ENCODE assay signal across 33 cellular contexts in genomic region chr15:74024687-74025086, GRCh38. TPM values are rescaled to one million over a fixed set of nuclear protein-coding genes. Genes with fewer than 3 reads are reported as not detected.
DNase-seq lines count a peak whose midpoint lies in the region; ATAC-seq, FAIRE-seq and TF ChIP-seq lines count a peak whose summit lies in the region.
"Had no signal": no experiment of that assay in that cellular context is flagged by ENCODE, and none has a peak within 500 bp of the region (broad histone marks: within the 10 kb centered on the region; RNA-seq: fewer than 3 reads in every experiment).

No MANE protein-coding gene starts in this region.

- TF ChIP-seq CTCF in left ventricle myocardium inferior (IDR thresholded peaks at IDR 0.05; ENCODE audit: borderline replicate concordance) = no peak
- TF ChIP-seq CTCF in H1 (IDR thresholded peaks at IDR 0.05; ENCODE audit: control extremely low read depth in 1 of 3, insufficient read depth in 1 of 3, low read depth in 1 of 3, low read length in 3 of 3) = no peak

- no peak for TF ChIP-seq EP300 in H1 (IDR thresholded peaks at IDR 0.05; ENCODE audit: borderline replicate concordance in 1 of 2, low read depth in 2 of 2, low read length in 2 of 2)

- H4K5ac ChIP-seq in H1 (ENCODE audit: insufficient read length, low read depth, low read length) = no peak overlapping the region

- POLR2A ChIA-PET in H1 (lab: Charles Lee; ENCODE audit: partially characterized antibody) = no interaction called here

- H3K27me3 ChIP-seq in left ventricle myocardium inferior (ENCODE audit: low read depth) (no peaks in the 10 kb centered on the region), H1 (replicated peaks in 1 of 4; ENCODE audit: control insufficient read depth in 3 of 4, extremely low read depth in 1 of 4, insufficient read depth in 3 of 4, low read length in 3 of 4) (no peaks in the 10 kb centered on the region), rectal smooth muscle tissue (ENCODE audit: control insufficient read depth, insufficient read depth, low read length) (no peaks in the 10 kb centered on the region), small intestine (ENCODE audit: control insufficient read depth in 2 of 2, insufficient read depth in 2 of 2, low read length in 2 of 2) (no peaks in the 10 kb centered on the region)
- H3K27me3 ChIP-seq: BE2C, upper lobe of left lung had no signal

- H4K20me1 ChIP-seq in H1 (replicated peaks in 1 of 2; ENCODE audit: control insufficient read depth in 1 of 2, insufficient read depth in 2 of 2, low read length in 2 of 2) = peaks cover 0 to 5% of the 10 kb centered on the region in 2 experiments

- no peaks in the 10 kb centered on the region for H3K9me3 ChIP-seq in left ventricle myocardium inferior (replicated peaks)
- no peaks in the 10 kb centered on the region for H3K9me3 ChIP-seq in H1 (ENCODE audit: insufficient read depth in 2 of 2, low read depth in 1 of 2, low read length in 1 of 2)
- no peaks in the 10 kb centered on the region for H3K9me3 ChIP-seq in small intestine (ENCODE audit: control insufficient read depth, low read depth)
- H3K9me3 ChIP-seq: BE2C, prostate gland, SK-N-SH, upper lobe of left lung had no signal

- no peak overlapping the region for H2BK5ac ChIP-seq in H1 (ENCODE audit: low read depth, low read length)

- intact Hi-C loops in left ventricle myocardium inferior (cut with micrococcal nuclease) (no loop called here), left ventricle myocardium superior (cut with micrococcal nuclease) (loop anchor here (10.0 kb wide), 1 partner anchor 50 kb away; no protein-coding TSS in a partner anchor)

- H4K91ac ChIP-seq in H1 (replicated peaks; ENCODE audit: insufficient read length, low read length) = no peak overlapping the region

- no peak overlapping the region for H3K56ac ChIP-seq in H1 (replicated peaks; ENCODE audit: insufficient read length, low read depth, low read length)

- H3K9ac ChIP-seq in H1 (replicated peaks in 1 of 4; ENCODE audit: extremely low read depth in 1 of 4, low read depth in 3 of 4, low read length in 3 of 4) = no peak overlapping the region
- H3K9ac ChIP-seq in rectal smooth muscle tissue (ENCODE audit: low read length) = no peak overlapping the region
- H3K9ac ChIP-seq: SK-N-SH had no signal

- no peaks in the 10 kb centered on the region for H3K79me2 ChIP-seq in H1 (ENCODE audit: control insufficient read depth in 1 of 2, insufficient read depth in 2 of 2, low read length in 2 of 2)

- DNase-seq in left ventricle myocardium inferior = no peak
- no peak for DNase-seq in left ventricle myocardium superior
- DNase-seq in H1 (ENCODE audit: low read depth in 1 of 2, low spot score in 2 of 2) = no peak
- no peak for DNase-seq in epidermal melanocyte (ENCODE audit: insufficient read length, low spot score)
- no peak for DNase-seq in small intestine
- DNase-seq: activated CD4-positive, alpha-beta T cell treated with anti-CD3 and anti-CD28 coated beads, Interleukin-2, amount 50 U/mL, for 48 hours; activated naive CD4-positive, alpha-beta T cell treated with anti-CD3 and anti-CD28 coated beads, Interleukin-2, amount 50 U/mL, for 16 hours; activated T-cell treated with anti-CD3 and anti-CD28 coated beads, Interleukin-2, amount 50 U/mL, for 48 hours; BE2C; H9; hypothalamus; Karpas-422; left colon; NCI-H1417 treated with DMSO at 0.1 percent for 48 hours; NCI-H2081; NCI-H526 treated with DMSO at 0.1 percent for 48 hours; NK-92 treated with Interleukin-12 subunit alpha and Interleukin-12 subunit beta, amount 100 ng/mL, for 24 hours; nucleus accumbens; PC-3; SK-N-SH; stimulated activated CD4-positive, alpha-beta T cell treated with anti-CD3 and anti-CD28 coated beads, Interleukin-15, amount 100 ng/mL, for 24 hours; upper lobe of left lung had no signal

- no peak overlapping the region for H3K18ac ChIP-seq in H1 (ENCODE audit: extremely low read depth, low read length)

- H3K4me1 ChIP-seq in left ventricle myocardium inferior (peaks cover 57% of the 10 kb centered on the region), H1 (replicated peaks in 1 of 4; ENCODE audit: control insufficient read depth in 3 of 4, insufficient read depth in 4 of 4, low read length in 3 of 4) (no peaks in the 10 kb centered on the region), rectal smooth muscle tissue (ENCODE audit: control insufficient read depth, insufficient read depth, low read length) (peaks cover 20% of the 10 kb centered on the region), small intestine (ENCODE audit: control insufficient read depth in 2 of 2, insufficient read depth in 1 of 2, low read depth in 1 of 2, low read length in 1 of 2) (no peaks in the 10 kb centered on the region)
- H3K4me1 ChIP-seq: BE2C had no signal

- 78% methylated on average over 2 of the region's 2 CpGs; no CpG with 5 or more reads in 1 of the 2 experiments for WGBS in H1 (ENCODE audit: extremely low coverage in 1 of 2, insufficient coverage in 1 of 2, insufficient read length in 1 of 2, insufficient replicate concordance in 2 of 2, low coverage in 1 of 2, low lambda C conversion rate in 2 of 2, missing lambda C conversion rate in 1 of 2), 2 experiments
- 32 to 79% (median 49%) methylated on average over 2 of the region's 2 CpGs for WGBS in small intestine, 3 donors

- H2AFZ ChIP-seq in H1 (ENCODE audit: low read length) = no peak overlapping the region

- no peak overlapping the region for H2BK120ac ChIP-seq in H1 (replicated peaks; ENCODE audit: low read depth, low read length)

- no peak overlapping the region for H2BK15ac ChIP-seq in H1 (ENCODE audit: low read length)

- CTCF ChIA-PET in H1 (lab: Charles Lee; ENCODE audit: partially characterized antibody) = interaction anchor here (0.9 to 4.5 kb wide), 8 partner anchors 9 to 76 kb away, joined by 3 to 32 read pairs (median 6); partner anchors contain the start of gene PML

- no peak overlapping the region for H2BK20ac ChIP-seq in H1 (ENCODE audit: low read length)

- H3K14ac ChIP-seq in H1 (ENCODE audit: insufficient read length) = no peak overlapping the region

- no peak for TF ChIP-seq POLR2A in H1 (IDR thresholded peaks at IDR 0.05; ENCODE audit: control extremely low read depth in 1 of 2, low read depth in 2 of 2, low read length in 2 of 2)

- H3K27ac ChIP-seq in left ventricle myocardium inferior (replicated peaks) (peak overlapping the region; percentile 52), H1 (ENCODE audit: low read depth, low read length) (no peak overlapping the region), rectal smooth muscle tissue (ENCODE audit: low read depth, low read length) (peak overlapping the region; percentile 34), small intestine (ENCODE audit: low read depth in 1 of 2, low read length in 1 of 2) (no peak overlapping the region)
- H3K27ac ChIP-seq: epithelial cell of prostate had no signal

- ATAC-seq in left ventricle myocardium superior = no peak
- ATAC-seq in GM18498 (IDR thresholded peaks at IDR 0.05; ENCODE audit: unreplicated experiment) = no peak
- ATAC-seq: activated CD4-positive, CD25-positive, alpha-beta regulatory T cell treated with anti-CD3 and anti-CD28 coated beads, Interleukin-2, amount 50 U/mL, for 24 hours; GM12878; HepG2; left colon; PC-3; stimulated activated memory B cell treated with anti-CD40 and anti-IgM and Interleukin-4, amounts not matched to agents 10 μg/mL and 1 μg/mL and 100 μg/mL, for 72 hours had no signal

- peaks cover 63% of the 10 kb centered on the region for H3K36me3 ChIP-seq in left ventricle myocardium inferior
- H3K36me3 ChIP-seq in H1 (ENCODE audit: control insufficient read depth in 2 of 4, insufficient read depth in 4 of 4, low read length in 3 of 4) = peaks cover 0 to 11% (median 5%) of the 10 kb centered on the region in 4 experiments; a peak in 6 of 8 replicates
- peaks cover 23% of the 10 kb centered on the region for H3K36me3 ChIP-seq in rectal smooth muscle tissue (ENCODE audit: control insufficient read depth, insufficient read depth, low read length)
- peaks cover 13 to 25% of the 10 kb centered on the region in 2 donors for H3K36me3 ChIP-seq in small intestine (ENCODE audit: control insufficient read depth in 2 of 2, insufficient read depth in 2 of 2, low read length in 2 of 2)

- peak overlapping the region; percentile 35; the same call in 1 of the 2 replicates for H4K8ac ChIP-seq in H1 (ENCODE audit: extremely low read depth, insufficient read depth, low read length)

- H3K79me1 ChIP-seq in H1 (ENCODE audit: low read depth, low read length) = no peaks in the 10 kb centered on the region

- no peak overlapping the region for H3K4me3 ChIP-seq in left ventricle myocardium inferior
- no peak overlapping the region for H3K4me3 ChIP-seq in H1 (ENCODE audit: extremely low read depth in 1 of 4, insufficient read depth in 2 of 4, low read depth in 3 of 4, low read length in 4 of 4)
- H3K4me3 ChIP-seq in rectal smooth muscle tissue (ENCODE audit: low read length) = no peak overlapping the region
- H3K4me3 ChIP-seq in small intestine (ENCODE audit: low read depth in 1 of 2, low read length in 2 of 2) = no peak overlapping the region
- H3K4me3 ChIP-seq: GM12878, prostate gland, upper lobe of left lung had no signal

- no peak for FAIRE-seq in H1 (lab: Jason Lieb, UNC)
- FAIRE-seq in small intestine (lab: Jason Lieb, UNC) = no peak
- FAIRE-seq: GM12878, HepG2, TTC549 had no signal

- no peak overlapping the region for H3K4me2 ChIP-seq in H1 (ENCODE audit: insufficient read depth in 1 of 2, low read depth in 2 of 2, low read length in 2 of 2)
- H3K4me2 ChIP-seq: SK-N-SH had no signal

- TF ChIP-seq RAD21 in H1 (IDR thresholded peaks at IDR 0.05 in 1 of 2, conservative IDR thresholded peaks at IDR 0.05 in 1 of 2; ENCODE audit: low read depth in 2 of 2, low read length in 2 of 2) = no peak

- H3K23me2 ChIP-seq in H1 (ENCODE audit: low read depth, low read length) = no peaks in the 10 kb centered on the region

- H2AK5ac ChIP-seq in H1 (ENCODE audit: low read depth, low read length) = no peak overlapping the region

- no peak overlapping the region for H3K4ac ChIP-seq in H1 (replicated peaks; ENCODE audit: insufficient read length, low read depth, low read length)

- H2BK12ac ChIP-seq in H1 (ENCODE audit: low read depth, low read length) = no peak overlapping the region

- no peak overlapping the region for H3K23ac ChIP-seq in H1 (ENCODE audit: insufficient read length)

RNA-seq across cellular contexts. Expression of gene PML, which starts 30.2 kb away (rescaled TPM):
- 19.1 TPM for total RNA-seq in left ventricle myocardium inferior
- 20.8 TPM for total RNA-seq in left ventricle myocardium superior
- 30.3 and 31.2 TPM in 2 replicates for total RNA-seq in H1 (2021; fragmentation: NEBNext Ultra II Directional; extraction: Animal tissue kit (Norgen Biotek cat#: 25700))
- 14.9 and 30.4 TPM in 2 replicates for polyA plus RNA-seq in H1 (2011; rRNA removed)
- 12.2 TPM for polyA plus RNA-seq in H1 (2011; cell fraction: cytosol; rRNA removed)
- polyA plus RNA-seq in H1 (2011; cell fraction: nucleus; rRNA removed) = 26.0 TPM
- 25.9 to 33.8 TPM (median 31.4 TPM) in 4 replicates for polyA plus RNA-seq in H1 (2012, experiment 1 of 2)
- 33.5 TPM for polyA plus RNA-seq in H1 (2012, experiment 2 of 2)
- polyA plus RNA-seq in H1 (2013, experiment 1 of 2) = 25.2 TPM
- 25.0 TPM for polyA plus RNA-seq in H1 (2013, experiment 2 of 2)
- 12.2 and 13.9 TPM in 2 replicates for polyA minus RNA-seq in H1 (2011; rRNA and poly(A)+ RNA removed)
- polyA minus RNA-seq in H1 (2011; cell fraction: cytosol; rRNA and poly(A)+ RNA removed) = 35.0 TPM
- polyA minus RNA-seq in H1 (2011; cell fraction: nucleus; rRNA and poly(A)+ RNA removed) = 20.9 TPM
- 10 to 100 TPM; 16.5 to 31.1 (median 28.3) TPM for polyA plus RNA-seq in small intestine

RNA-seq across cellular contexts. Expression of gene STOML1, which starts 32.6 kb away (rescaled TPM):
- total RNA-seq in left ventricle myocardium inferior = 26.1 TPM
- total RNA-seq in left ventricle myocardium superior = 26.9 TPM
- total RNA-seq in H1 (2021; fragmentation: NEBNext Ultra II Directional; extraction: Animal tissue kit (Norgen Biotek cat#: 25700)) = 2.6 and 3.8 TPM in 2 replicates
- 3.2 and 6.4 TPM in 2 replicates for polyA plus RNA-seq in H1 (2011; rRNA removed)
- 4.6 TPM for polyA plus RNA-seq in H1 (2011; cell fraction: cytosol; rRNA removed)
- 6.9 TPM for polyA plus RNA-seq in H1 (2011; cell fraction: nucleus; rRNA removed)
- 2.2 to 3.0 TPM (median 2.4 TPM) in 4 replicates for polyA plus RNA-seq in H1 (2012, experiment 1 of 2)
- polyA plus RNA-seq in H1 (2012, experiment 2 of 2) = 2.8 TPM
- 2.8 TPM for polyA plus RNA-seq in H1 (2013, experiment 1 of 2)
- polyA plus RNA-seq in H1 (2013, experiment 2 of 2) = 2.6 TPM
- polyA minus RNA-seq in H1 (2011; rRNA and poly(A)+ RNA removed) = 2.1 and 3.2 TPM in 2 replicates
- polyA minus RNA-seq in H1 (2011; cell fraction: cytosol; rRNA and poly(A)+ RNA removed) = 1.7 TPM
- 3.4 TPM for polyA minus RNA-seq in H1 (2011; cell fraction: nucleus; rRNA and poly(A)+ RNA removed)
- 10 to 100 TPM in 1 of 3 donors, 1 to 10 TPM in 2; 7.8 to 22.1 (median 8.9) TPM for polyA plus RNA-seq in small intestine

RNA-seq across cellular contexts. Expression of gene GOLGA6A, which starts 57.7 kb away (rescaled TPM):
- total RNA-seq in left ventricle myocardium inferior = not detected
- total RNA-seq in left ventricle myocardium superior = not detected
- 0.80 and 3.3 TPM in 2 replicates for total RNA-seq in H1 (2021; fragmentation: NEBNext Ultra II Directional; extraction: Animal tissue kit (Norgen Biotek cat#: 25700))
- 1.0 and 2.1 TPM in 2 replicates for polyA plus RNA-seq in H1 (2011; rRNA removed)
- 1.0 TPM for polyA plus RNA-seq in H1 (2011; cell fraction: cytosol; rRNA removed)
- 3.6 TPM for polyA plus RNA-seq in H1 (2011; cell fraction: nucleus; rRNA removed)
- 1.4 to 3.3 TPM (median 2.4 TPM) in 4 replicates for polyA plus RNA-seq in H1 (2012, experiment 1 of 2)
- not detected for polyA plus RNA-seq in H1 (2012, experiment 2 of 2)
- polyA plus RNA-seq in H1 (2013, experiment 1 of 2) = 2.3 TPM
- 1.9 TPM for polyA plus RNA-seq in H1 (2013, experiment 2 of 2)
- 0.51 and 1.7 TPM in 2 replicates for polyA minus RNA-seq in H1 (2011; rRNA and poly(A)+ RNA removed)
- 2.9 TPM for polyA minus RNA-seq in H1 (2011; cell fraction: cytosol; rRNA and poly(A)+ RNA removed)
- polyA minus RNA-seq in H1 (2011; cell fraction: nucleus; rRNA and poly(A)+ RNA removed) = 3.5 TPM
- polyA plus RNA-seq in small intestine = under 1 TPM in 1 of 3 donors, not detected in 2; 0.01 TPM
- total RNA-seq: GM12878, left colon, mesenteric fat pad, myocyte, PC-3 had no signal
- polyA plus RNA-seq: GM12878, SK-N-SH had no signal

Comparison
In these comparisons a context has a peak if more than half of its experiments do, and no peak if none do; other contexts are left out.
1. H3K27ac ChIP-seq: peak in left ventricle myocardium inferior (single experiment) and rectal smooth muscle tissue (single experiment); none in H1 (single experiment) and small intestine (0 of 2).